8 cellular contexts compared by ENCODE assay signal in the genomic region with DNA sequence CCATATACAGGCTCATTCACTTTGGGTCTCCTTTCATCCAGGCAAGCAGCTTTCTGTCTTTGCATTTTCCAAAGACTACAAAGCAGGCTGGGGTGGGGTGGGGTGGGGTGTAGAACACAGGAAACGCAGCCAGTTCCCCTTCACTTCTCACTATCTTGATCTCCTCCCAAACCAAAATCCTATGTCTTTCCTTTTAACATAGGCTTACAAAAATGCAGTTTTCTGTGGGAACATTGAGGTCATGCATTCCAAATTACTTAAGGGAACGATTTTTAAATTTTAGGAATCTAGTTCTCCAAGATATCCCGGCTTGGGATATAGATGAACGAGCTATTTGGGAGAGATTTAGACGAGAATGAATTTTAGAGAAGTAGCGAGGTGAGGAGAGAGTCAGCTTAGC. TPM values are rescaled to one million over a fixed set of nuclear protein-coding genes. Genes with fewer than 3 reads are reported as not detected.
DNase-seq lines count a peak whose midpoint lies in the region; ATAC-seq and TF ChIP-seq lines count a peak whose summit lies in the region.

No MANE protein-coding gene starts in this region.

- DNase-seq in CD14-positive monocyte (ENCODE audit: low spot score) (no peak), NB4 (ENCODE audit: low read depth) (no peak), dedifferentiated amniotic fluid mesenchymal stem cell (ENCODE audit: extremely low spot score) (peak; percentile 79), neural progenitor cell (ENCODE audit: low spot score) (no peak), ACHN (no peak), cortex of kidney (lab: John Stamatoyannopoulos, UW) (no peak)

- H4K20me1 ChIP-seq in neural progenitor cell (ENCODE audit: low read depth) = peaks cover 5% of the 10 kb centered on the region

- H3K79me2 ChIP-seq in neural progenitor cell (ENCODE audit: low read depth) = peaks cover 27% of the 10 kb centered on the region

- peak overlapping the region; percentile 72 for H2AFZ ChIP-seq in neural progenitor cell (replicated peaks)

- H3K27me3 ChIP-seq in neural progenitor cell = no peaks in the 10 kb centered on the region

- no peaks in the 10 kb centered on the region for H3F3A ChIP-seq in neural progenitor cell (ENCODE audit: low read depth)

- peak overlapping the region; percentile 89 to 98 (median 96) for H3K27ac Mint-ChIP-seq in CD14-positive monocyte
- no peak overlapping the region for H3K27ac Mint-ChIP-seq in neural progenitor cell

- TF ChIP-seq CTCF in CD14-positive monocyte (IDR thresholded peaks at IDR 0.05) = no peak
- no peak for TF ChIP-seq CTCF in NB4 (IDR thresholded peaks at IDR 0.05; ENCODE audit: low read depth, low read length)
- no peak for TF ChIP-seq CTCF in neural progenitor cell (IDR thresholded peaks at IDR 0.05)

- H3K4me1 ChIP-seq in neural progenitor cell = peaks cover 6% of the 10 kb centered on the region

- intact Hi-C loops in CD14-positive monocyte (cut with micrococcal nuclease) = loop anchor here (5.0 kb wide), 1 partner anchor 45 kb away; a partner anchor contains a TSS

- no peaks in the 10 kb centered on the region for H3K36me3 ChIP-seq in neural progenitor cell

- H3K9me3 Mint-ChIP-seq in CD14-positive monocyte (no peaks in the 10 kb centered on the region), neural progenitor cell (no peaks in the 10 kb centered on the region)

- H3K27me3 Mint-ChIP-seq in CD14-positive monocyte (ENCODE audit: low read depth in 3 of 3) = peaks cover 0 to 3% (median 0%) of the 10 kb centered on the region in 3 donors
- no peaks in the 10 kb centered on the region for H3K27me3 Mint-ChIP-seq in neural progenitor cell (ENCODE audit: insufficient read depth, low read depth)

- peak overlapping the region; percentile 91 for H3K4me3 ChIP-seq in NB4 (ENCODE audit: low read depth, low read length)
- no peak overlapping the region for H3K4me3 ChIP-seq in neural progenitor cell

- in situ Hi-C loops in ACHN (cut with HindIII; ENCODE audit: low pct_ligation_motif_present, low pct_unique_long_range_greater_than_20kb, low sequenced_read_pairs) = no loop called here

- no peak for ATAC-seq in HG03520 (IDR thresholded peaks at IDR 0.05; ENCODE audit: unreplicated experiment)
- ATAC-seq in GM21717 (IDR thresholded peaks at IDR 0.05; ENCODE audit: unreplicated experiment) = no peak

- no peak overlapping the region for H3K9ac ChIP-seq in neural progenitor cell

- H3K27ac ChIP-seq in neural progenitor cell = no peak overlapping the region

- peak overlapping the region; percentile 91 to 93 for H3K4me3 Mint-ChIP-seq in CD14-positive monocyte
- no peak overlapping the region for H3K4me3 Mint-ChIP-seq in neural progenitor cell

- H3K36me3 Mint-ChIP-seq in CD14-positive monocyte = peaks cover 11 to 16% of the 10 kb centered on the region in 2 donors
- H3K36me3 Mint-ChIP-seq in neural progenitor cell = no peaks in the 10 kb centered on the region

- peak overlapping the region; percentile 64 for H3K4me2 ChIP-seq in neural progenitor cell

- TF ChIP-seq POLR2A in NB4 (IDR thresholded peaks at IDR 0.05; ENCODE audit: extremely low read depth, insufficient read length) = no peak

- no peaks in the 10 kb centered on the region for H3K9me3 ChIP-seq in neural progenitor cell (ENCODE audit: low read depth)

- H3K4me1 Mint-ChIP-seq in CD14-positive monocyte = peaks cover 25% of the 10 kb centered on the region
- peaks cover 18% of the 10 kb centered on the region for H3K4me1 Mint-ChIP-seq in neural progenitor cell

RNA-seq across cellular contexts. Expression of a gene that starts 0.9 kb away (rescaled TPM):
- polyA plus RNA-seq in CD14-positive monocyte = 10 to 100 TPM; 29.4 to 36.2 TPM
- total RNA-seq in neural progenitor cell (ENCODE audit: low replicate concordance) = 16.0 and 24.1 TPM in 2 replicates

RNA-seq across cellular contexts. Expression of a gene that starts 46.3 kb away (rescaled TPM):
- 10 to 100 TPM in 1 of 2 donors, 1 to 10 TPM in 1; 9.1 to 10.3 TPM for polyA plus RNA-seq in CD14-positive monocyte
- total RNA-seq in neural progenitor cell (ENCODE audit: low replicate concordance) = 13.6 and 28.2 TPM in 2 replicates

RNA-seq across cellular contexts. Expression of a gene that starts 58.5 kb away (rescaled TPM):
- 10 to 100 TPM; 21.4 to 23.9 TPM for polyA plus RNA-seq in CD14-positive monocyte
- total RNA-seq in neural progenitor cell (ENCODE audit: low replicate concordance) = 61.2 and 66.3 TPM in 2 replicates
